In genomic region chr2:241860184-241861078, GRCh38 we compare ENCODE assay signal across 1 cellular context.
TF ChIP-seq lines count a peak whose summit lies in the region.

No MANE protein-coding gene starts in this region.

TF ChIP-seq in GM12878, 131 proteins besides CTCF, POLR2A, EP300 and RAD21:
- TF ChIP-seq, protein P1, sequence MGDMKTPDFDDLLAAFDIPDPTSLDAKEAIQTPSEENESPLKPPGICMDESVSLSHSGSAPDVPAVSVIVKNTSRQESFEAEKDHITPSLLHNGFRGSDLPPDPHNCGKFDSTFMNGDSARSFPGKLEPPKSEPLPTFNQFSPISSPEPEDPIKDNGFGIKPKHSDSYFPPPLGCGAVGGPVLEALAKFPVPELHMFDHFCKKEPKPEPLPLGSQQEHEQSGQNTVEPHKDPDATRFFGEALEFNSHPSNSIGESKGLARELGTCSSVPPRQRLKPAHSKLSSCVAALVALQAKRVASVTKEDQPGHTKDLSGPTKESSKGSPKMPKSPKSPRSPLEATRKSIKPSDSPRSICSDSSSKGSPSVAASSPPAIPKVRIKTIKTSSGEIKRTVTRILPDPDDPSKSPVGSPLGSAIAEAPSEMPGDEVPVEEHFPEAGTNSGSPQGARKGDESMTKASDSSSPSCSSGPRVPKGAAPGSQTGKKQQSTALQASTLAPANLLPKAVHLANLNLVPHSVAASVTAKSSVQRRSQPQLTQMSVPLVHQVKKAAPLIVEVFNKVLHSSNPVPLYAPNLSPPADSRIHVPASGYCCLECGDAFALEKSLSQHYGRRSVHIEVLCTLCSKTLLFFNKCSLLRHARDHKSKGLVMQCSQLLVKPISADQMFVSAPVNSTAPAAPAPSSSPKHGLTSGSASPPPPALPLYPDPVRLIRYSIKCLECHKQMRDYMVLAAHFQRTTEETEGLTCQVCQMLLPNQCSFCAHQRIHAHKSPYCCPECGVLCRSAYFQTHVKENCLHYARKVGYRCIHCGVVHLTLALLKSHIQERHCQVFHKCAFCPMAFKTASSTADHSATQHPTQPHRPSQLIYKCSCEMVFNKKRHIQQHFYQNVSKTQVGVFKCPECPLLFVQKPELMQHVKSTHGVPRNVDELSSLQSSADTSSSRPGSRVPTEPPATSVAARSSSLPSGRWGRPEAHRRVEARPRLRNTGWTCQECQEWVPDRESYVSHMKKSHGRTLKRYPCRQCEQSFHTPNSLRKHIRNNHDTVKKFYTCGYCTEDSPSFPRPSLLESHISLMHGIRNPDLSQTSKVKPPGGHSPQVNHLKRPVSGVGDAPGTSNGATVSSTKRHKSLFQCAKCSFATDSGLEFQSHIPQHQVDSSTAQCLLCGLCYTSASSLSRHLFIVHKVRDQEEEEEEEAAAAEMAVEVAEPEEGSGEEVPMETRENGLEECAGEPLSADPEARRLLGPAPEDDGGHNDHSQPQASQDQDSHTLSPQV (IDR thresholded peaks at IDR 0.05) = no peak
- TF ChIP-seq BACH1 (IDR thresholded peaks at IDR 0.05; ENCODE audit: borderline replicate concordance) = 0 out of 2 replicates have a peak, but pooled peaks have one; percentile 45
- peak; percentile 31; the same call in 1 of the 2 replicates for TF ChIP-seq SMARCA5 (IDR thresholded peaks at IDR 0.05)
- TF ChIP-seq PAX5 (IDR thresholded peaks at IDR 0.05; ENCODE audit: borderline replicate concordance, low read depth, low read length) = no peak
TF ChIP-seq in GM12878: peak in this region for 2.
